Comparison of ENCODE assay signal across 14 cellular contexts in genomic region chr5:134463991-134464760, GRCh38. TPM values are rescaled to one million over a fixed set of nuclear protein-coding genes. Genes with fewer than 3 reads are reported as not detected.
A peak's percentile ranks its signal among the peaks of the same experiment; 100 is the strongest.
DNase-seq lines count a peak whose midpoint lies in the region; ATAC-seq, FAIRE-seq and TF ChIP-seq lines count a peak whose summit lies in the region.
"Had no signal": no experiment of that assay in that cellular context is flagged by ENCODE, and none has a peak within 500 bp of the region (broad histone marks: within the 10 kb centered on the region; RNA-seq: fewer than 3 reads in every experiment).

No MANE protein-coding gene starts in this region.

- intact Hi-C loops in IMR-90 (cut with micrococcal nuclease) = no loop called here
- intact Hi-C loops in activated B cell treated with CpG ODN at 0.5 μM for 24 hours (cut with micrococcal nuclease) = loop anchor here (2.0 kb wide), 1 partner anchor 61 kb away; the partner anchor contains the start of gene JADE2
- intact Hi-C loops in kidney (cut with DNase I) = no loop called here
- intact Hi-C loops in spleen (cut with DNase I; ENCODE audit: low total_unique reads) = loop anchor here (10.0 kb wide), 1 partner anchor 49 kb away; the partner anchor contains the start of gene CDKN2AIPNL
- intact Hi-C loops in mammary epithelial cell (cut with micrococcal nuclease) = no loop called here
- intact Hi-C loops in activated CD4-positive, alpha-beta memory T cell treated with anti-CD3 and anti-CD28 coated beads for 36 hours (cut with micrococcal nuclease) = no loop called here

- in situ Hi-C loops in IMR-90 (cut with MboI; ENCODE audit: low sequenced_read_pairs) (no loop called here), mammary epithelial cell (cut with MboI; ENCODE audit: low sequenced_read_pairs in 2 of 2) (no loop called here)

- H3K27me3 ChIP-seq in IMR-90 (ENCODE audit: control insufficient read depth, insufficient read depth, low read length) = no peaks in the 10 kb centered on the region
- no peaks in the 10 kb centered on the region for H3K27me3 ChIP-seq in spleen (replicated peaks in 1 of 7)
- no peaks in the 10 kb centered on the region for H3K27me3 ChIP-seq in mammary epithelial cell (ENCODE audit: insufficient read depth, low read length)

- POLR2A ChIA-PET in IMR-90 (lab: Charles Lee; ENCODE audit: unreplicated experiment) (no interaction called here), activated B cell treated with CpG ODN at 0.5 μM for 24 hours (lab: Charles Lee) (interaction anchor here (0.6 to 3.3 kb wide), 4 partner anchors 60 to 1411 kb away, joined by 3 to 34 read pairs (median 12); partner anchors contain the start of gene JADE2)
- POLR2A ChIA-PET in activated CD4-positive, alpha-beta memory T cell treated with anti-CD3 and anti-CD28 coated beads for 36 hours (lab: Charles Lee) = interaction anchor here (0.6 kb wide), 1 partner anchor 39 kb away, joined by 4 read pairs; no protein-coding TSS in a partner anchor

- no peak overlapping the region for H3K23ac ChIP-seq in IMR-90 (ENCODE audit: low read depth, low read length)

- H3K36me3 Mint-ChIP-seq in activated B cell treated with CpG ODN at 0.5 μM for 24 hours (ENCODE audit: low read depth) = no peaks in the 10 kb centered on the region
- no peaks in the 10 kb centered on the region for H3K36me3 Mint-ChIP-seq in activated CD4-positive, alpha-beta memory T cell treated with anti-CD3 and anti-CD28 coated beads for 36 hours
- H3K36me3 Mint-ChIP-seq: CD8-positive, alpha-beta memory T cell; WTC11 had no signal

- no peak overlapping the region for H2BK20ac ChIP-seq in IMR-90 (ENCODE audit: low read depth, low read length)

- H3K14ac ChIP-seq in IMR-90 (replicated peaks; ENCODE audit: low read depth, low read length) = no peak overlapping the region

- no peaks in the 10 kb centered on the region for H3K79me2 ChIP-seq in mammary epithelial cell (ENCODE audit: insufficient read depth, low read length)

- dilution Hi-C loops in IMR-90 (cut with HindIII; ENCODE audit: low sequenced_read_pairs, unreplicated experiment) (no loop called here), mammary epithelial cell (cut with HindIII; ENCODE audit: low sequenced_read_pairs) (no loop called here)

- no peaks in the 10 kb centered on the region for H3K9me3 ChIP-seq in IMR-90 (ENCODE audit: control insufficient read depth, insufficient read depth, low read length)
- no peaks in the 10 kb centered on the region for H3K9me3 ChIP-seq in kidney (ENCODE audit: control insufficient read depth in 1 of 2, low read length in 2 of 2)
- no peaks in the 10 kb centered on the region for H3K9me3 ChIP-seq in spleen
- H3K9me3 ChIP-seq in mammary epithelial cell (replicated peaks; ENCODE audit: insufficient read depth, low read length) = no peaks in the 10 kb centered on the region

- no peak overlapping the region for H3K4me2 ChIP-seq in IMR-90 (ENCODE audit: low read depth, low read length)
- H3K4me2 ChIP-seq in mammary epithelial cell (ENCODE audit: insufficient read depth, low read depth, low read length) = no peak overlapping the region

- peaks cover 0 to 3% of the 10 kb centered on the region in 2 experiments; a peak in 1 of 4 replicates for H3K79me1 ChIP-seq in IMR-90 (ENCODE audit: low read depth in 1 of 2, low read length in 2 of 2)

- no peak overlapping the region for H3K4me3 Mint-ChIP-seq in activated B cell treated with CpG ODN at 0.5 μM for 24 hours
- H3K4me3 Mint-ChIP-seq in activated CD4-positive, alpha-beta memory T cell treated with anti-CD3 and anti-CD28 coated beads for 36 hours = no peak overlapping the region

- TF ChIP-seq RAD21 in IMR-90 (IDR thresholded peaks at IDR 0.05; ENCODE audit: low read length) = no peak

- FAIRE-seq in kidney (lab: Jason Lieb, UNC) = no peak

- ATAC-seq in IMR-90 (ENCODE audit: low read depth) (no peak), activated B cell treated with CpG ODN at 0.5 μM for 24 hours (ENCODE audit: low read depth) (peak; percentile 26), HG03196 (IDR thresholded peaks at IDR 0.05; ENCODE audit: unreplicated experiment) (no peak)
- ATAC-seq: WTC11 had no signal

- H2AFZ ChIP-seq in IMR-90 (replicated peaks; ENCODE audit: low read length, poor library complexity) (peak overlapping the region; percentile 24), mammary epithelial cell (ENCODE audit: low read depth, low read length) (no peak overlapping the region)

- H3K36me3 ChIP-seq in IMR-90 (ENCODE audit: control insufficient read depth, insufficient read depth, low read length) (no peaks in the 10 kb centered on the region), kidney (ENCODE audit: control insufficient read depth in 1 of 2, insufficient read depth in 2 of 2, low read length in 2 of 2) (no peaks in the 10 kb centered on the region), spleen (no peaks in the 10 kb centered on the region), mammary epithelial cell (ENCODE audit: insufficient read depth, low read length) (no peaks in the 10 kb centered on the region)

- CTCF ChIA-PET in IMR-90 (lab: Yijun Ruan, JAX) (interaction anchor here (0.6 to 0.7 kb wide), 2 partner anchors 21 to 255 kb away, joined by 3 to 4 read pairs; no protein-coding TSS in a partner anchor), activated B cell treated with CpG ODN at 0.5 μM for 24 hours (lab: Charles Lee) (interaction anchor here (0.6 kb wide), 1 partner anchor 53 kb away, joined by 4 read pairs; no protein-coding TSS in a partner anchor), mammary epithelial cell (lab: Charles Lee; ENCODE audit: low non-redundant PET) (no interaction called here)
- CTCF ChIA-PET in activated CD4-positive, alpha-beta memory T cell treated with anti-CD3 and anti-CD28 coated beads for 36 hours (lab: Charles Lee) = no interaction called here

- H3K9ac ChIP-seq in IMR-90 (ENCODE audit: low read depth, low read length) = no peak overlapping the region
- no peak overlapping the region for H3K9ac ChIP-seq in kidney (ENCODE audit: low read length in 2 of 2)
- no peak overlapping the region for H3K9ac ChIP-seq in mammary epithelial cell (ENCODE audit: insufficient read depth, low read length)

- no peak overlapping the region for H2BK15ac ChIP-seq in IMR-90 (ENCODE audit: low read depth, low read length)

- no peak overlapping the region for H3K18ac ChIP-seq in IMR-90 (ENCODE audit: low read depth, low read length)

- H3K27ac ChIP-seq in IMR-90 (ENCODE audit: insufficient read depth, low read length) (no peak overlapping the region), kidney (ENCODE audit: low read depth in 2 of 2, low read length in 2 of 2) (no peak overlapping the region), spleen (peak overlapping the region in 5 of 8 donors; percentile 95 to 98 (median 98)), mammary epithelial cell (ENCODE audit: insufficient read depth, low read depth, low read length) (no peak overlapping the region)

- H3K56ac ChIP-seq in IMR-90 (ENCODE audit: extremely low read depth, insufficient read depth, low read length) = no peak overlapping the region

- TF ChIP-seq CTCF in IMR-90 (conservative IDR thresholded peaks at IDR 0.05; ENCODE audit: low read depth, low read length) = no peak
- TF ChIP-seq CTCF in activated B cell treated with CpG ODN at 0.5 μM for 24 hours (IDR thresholded peaks at IDR 0.05) = no peak
- no peak for TF ChIP-seq CTCF in kidney (IDR thresholded peaks at IDR 0.05; ENCODE audit: borderline replicate concordance, extremely low read depth, insufficient read depth)
- TF ChIP-seq CTCF in spleen (IDR thresholded peaks at IDR 0.05 in 8 of 11, conservative IDR thresholded peaks at IDR 0.05 in 3 of 11) = no peak
- no peak for TF ChIP-seq CTCF in mammary epithelial cell (conservative IDR thresholded peaks at IDR 0.05 in 1 of 2, IDR thresholded peaks at IDR 0.05 in 1 of 2; ENCODE audit: extremely low read depth in 1 of 2, insufficient read depth in 1 of 2, low read depth in 1 of 2, low read length in 2 of 2)

- DNase-seq in IMR-90 (peak; percentile 49), activated B cell treated with CpG ODN at 0.5 μM for 24 hours (no peak), kidney (peak; percentile 9), spleen (peak; percentile 27), mammary epithelial cell (no peak), Kasumi-1 (lab: John Stamatoyannopoulos, UW) (no peak)
- no peak for DNase-seq in activated CD4-positive, alpha-beta memory T cell treated with anti-CD3 and anti-CD28 coated beads for 36 hours
- DNase-seq: CD8-positive, alpha-beta memory T cell; GF-D8; substantia nigra had no signal

- TF ChIP-seq POLR2A in IMR-90 (IDR thresholded peaks at IDR 0.05; ENCODE audit: low read depth, low read length) (no peak), spleen (IDR thresholded peaks at IDR 0.05) (no peak)

- 0 out of 2 replicates have a peak overlapping the region, but pooled peaks have one; percentile 8 for H2AK5ac ChIP-seq in IMR-90 (ENCODE audit: low read depth, low read length)

- no peaks in the 10 kb centered on the region for H4K20me1 ChIP-seq in IMR-90 (ENCODE audit: insufficient read depth, low read length)
- H4K20me1 ChIP-seq in mammary epithelial cell (ENCODE audit: insufficient read depth, low read length) = no peaks in the 10 kb centered on the region

- no peak overlapping the region for H4K91ac ChIP-seq in IMR-90 (ENCODE audit: insufficient read depth, low read depth, low read length)

- WGBS in IMR-90 (ENCODE audit: extremely low coverage in 2 of 2, insufficient read length in 1 of 2), 2 experiments = no CpG with 5 or more reads among the region's 10 CpGs
- WGBS in spleen, 5 donors = 55 to 63% (median 58%) methylated on average over 10 of the region's 10 CpGs
- 90% methylated on average over 5 of the region's 10 CpGs for WGBS in mammary epithelial cell (ENCODE audit: low coverage, missing lambda C conversion rate)

- no peak overlapping the region for H2BK120ac ChIP-seq in IMR-90 (ENCODE audit: low read depth, low read length)

- peaks cover 16% of the 10 kb centered on the region for H3K9me1 ChIP-seq in IMR-90 (ENCODE audit: insufficient read depth, low read length)

- no peak overlapping the region for H2BK5ac ChIP-seq in IMR-90 (ENCODE audit: low read depth, low read length, poor library complexity, severe bottlenecking)

- H3K4me1 Mint-ChIP-seq in activated B cell treated with CpG ODN at 0.5 μM for 24 hours = peaks cover 43% of the 10 kb centered on the region
- peaks cover 18% of the 10 kb centered on the region for H3K4me1 Mint-ChIP-seq in activated CD4-positive, alpha-beta memory T cell treated with anti-CD3 and anti-CD28 coated beads for 36 hours (ENCODE audit: low read depth)

- H4K8ac ChIP-seq in IMR-90 (ENCODE audit: low read depth in 2 of 2, low read length in 2 of 2) = 0 out of 4 replicates have a peak overlapping the region, but pooled peaks of 1 of the 2 experiments have one; percentile 35

- H3K4me1 ChIP-seq in IMR-90 (ENCODE audit: control insufficient read depth, insufficient read depth, low read length) = peaks cover 10% of the 10 kb centered on the region
- peaks cover 15 to 17% of the 10 kb centered on the region in 2 donors for H3K4me1 ChIP-seq in kidney (ENCODE audit: control insufficient read depth in 1 of 2, insufficient read depth in 1 of 2, low read depth in 1 of 2, low read length in 2 of 2)
- H3K4me1 ChIP-seq in spleen = peaks cover 4 to 46% (median 40%) of the 10 kb centered on the region in 6 donors
- peaks cover 39% of the 10 kb centered on the region for H3K4me1 ChIP-seq in mammary epithelial cell (ENCODE audit: insufficient read depth, low read length)

- H3K4me3 ChIP-seq in IMR-90 (ENCODE audit: insufficient read depth, low read depth, low read length) (no peak overlapping the region), kidney (ENCODE audit: low read length in 2 of 2) (no peak overlapping the region), spleen (no peak overlapping the region), mammary epithelial cell (replicated peaks in 1 of 3; ENCODE audit: insufficient read depth in 1 of 3, low read depth in 2 of 3, low read length in 3 of 3) (no peak overlapping the region)
- H3K4me3 ChIP-seq: skin epidermis had no signal

- H3K4ac ChIP-seq in IMR-90 (ENCODE audit: low read depth, low read length) = no peak overlapping the region

- H2AK9ac ChIP-seq in IMR-90 (replicated peaks; ENCODE audit: low read depth, low read length, poor library complexity) = no peak overlapping the region

- no peaks in the 10 kb centered on the region for H3K9me3 Mint-ChIP-seq in activated B cell treated with CpG ODN at 0.5 μM for 24 hours
- no peaks in the 10 kb centered on the region for H3K9me3 Mint-ChIP-seq in activated CD4-positive, alpha-beta memory T cell treated with anti-CD3 and anti-CD28 coated beads for 36 hours
- H3K9me3 Mint-ChIP-seq: CD8-positive, alpha-beta memory T cell; dendritic cell treated with granulocyte-macrophage colony-stimulating factor and Interleukin-4, amounts not matched to agents 40 ng/mL and 50 ng/mL, for 4 days; WTC11 had no signal

- H4K5ac ChIP-seq in IMR-90 (ENCODE audit: low read depth, low read length) = no peak overlapping the region

- BruUV-seq in IMR-90 (replicated peaks; lab: Mats Ljungman, UMichigan) = no TSS peak
- BruUV-seq in mammary epithelial cell (replicated peaks; lab: Mats Ljungman, UMichigan) = no TSS peak

- no peaks in the 10 kb centered on the region for H3K27me3 Mint-ChIP-seq in activated B cell treated with CpG ODN at 0.5 μM for 24 hours
- H3K27me3 Mint-ChIP-seq in activated CD4-positive, alpha-beta memory T cell treated with anti-CD3 and anti-CD28 coated beads for 36 hours = no peaks in the 10 kb centered on the region
- H3K27me3 Mint-ChIP-seq: dendritic cell treated with granulocyte-macrophage colony-stimulating factor and Interleukin-4, amounts not matched to agents 40 ng/mL and 50 ng/mL, for 4 days had no signal

- no peak overlapping the region for H3K27ac Mint-ChIP-seq in activated B cell treated with CpG ODN at 0.5 μM for 24 hours
- no peak overlapping the region for H3K27ac Mint-ChIP-seq in activated CD4-positive, alpha-beta memory T cell treated with anti-CD3 and anti-CD28 coated beads for 36 hours
- H3K27ac Mint-ChIP-seq: WTC11 had no signal

RNA-seq across cellular contexts. Expression of gene CDKN2AIPNL, which starts 52.5 kb away (rescaled TPM):
- total RNA-seq in IMR-90 (2012; rRNA removed) (18.1 and 27.5 TPM in 2 replicates), activated B cell treated with CpG ODN at 0.5 μM for 24 hours (21.6 and 22.4 TPM in 2 replicates), kidney (19.0 TPM), spleen (10 to 100 TPM; 13.1 to 16.5 (median 14.2) TPM), mammary epithelial cell (10 to 100 TPM; 28.7 to 30.0 TPM)
- polyA plus RNA-seq in IMR-90 (2012; rRNA removed) (11.1 and 14.0 TPM in 2 replicates), kidney (ENCODE audit: insufficient read depth, low read depth, low replicate concordance) (38.2 TPM), spleen (10 to 100 TPM; 24.5 to 42.7 (median 30.8) TPM), mammary epithelial cell (17.5 TPM)
- 10.8 and 11.5 TPM in 2 replicates for polyA plus RNA-seq in IMR-90 (2012; cell fraction: cytosol; rRNA removed)
- 2.3 and 5.1 TPM in 2 replicates for polyA plus RNA-seq in IMR-90 (2012; cell fraction: nucleus; rRNA removed; ENCODE audit: low replicate concordance)
- polyA minus RNA-seq in mammary epithelial cell = 4.7 TPM
- total RNA-seq in activated CD4-positive, alpha-beta memory T cell treated with anti-CD3 and anti-CD28 coated beads for 36 hours = 10 to 100 TPM; 32.0 to 33.3 TPM

Comparison
In these comparisons a context has a peak if more than half of its experiments do, and no peak if none do; other contexts are left out.
1. DNase-seq: peak in IMR-90 (single experiment), kidney (single experiment) and spleen (single experiment); none in activated B cell treated with CpG ODN at 0.5 μM for 24 hours (single experiment), mammary epithelial cell (single experiment), Kasumi-1 (0 of 2) and activated CD4-positive, alpha-beta memory T cell treated with anti-CD3 and anti-CD28 coated beads for 36 hours (single experiment).
2. H3K27ac ChIP-seq: peak in spleen (5 of 8); none in IMR-90 (single experiment), kidney (0 of 2) and mammary epithelial cell (single experiment).
3. CTCF ChIA-PET loops: an anchor here in IMR-90 (0.6 to 0.7 kb wide) and activated B cell treated with CpG ODN at 0.5 μM for 24 hours (0.6 kb wide); none called in mammary epithelial cell and activated CD4-positive, alpha-beta memory T cell treated with anti-CD3 and anti-CD28 coated beads for 36 hours.
4. intact Hi-C loops: an anchor here in activated B cell treated with CpG ODN at 0.5 μM for 24 hours (2.0 kb wide) and spleen (10.0 kb wide); none called in IMR-90, kidney, mammary epithelial cell and activated CD4-positive, alpha-beta memory T cell treated with anti-CD3 and anti-CD28 coated beads for 36 hours.